Comparison of ENCODE assay signal across 14 cellular contexts in the genomic region with DNA sequence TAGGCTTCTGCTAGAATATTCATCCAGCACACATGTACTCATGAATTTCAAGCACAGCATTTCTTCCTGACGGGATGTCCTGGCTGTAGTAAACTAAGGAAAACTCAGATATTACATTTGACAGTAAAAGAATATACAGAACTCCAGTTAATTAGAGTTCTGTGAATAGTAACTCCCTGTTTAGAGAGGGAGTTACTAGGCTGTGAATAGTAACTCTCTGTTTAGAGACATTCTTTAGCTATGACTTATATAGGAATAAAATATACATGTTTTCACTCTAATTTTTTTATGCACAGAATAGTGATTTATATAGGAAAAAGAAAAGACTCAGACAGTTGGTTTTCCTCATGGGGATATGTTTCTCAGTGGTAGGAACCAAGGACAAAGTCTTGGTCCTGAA.
DNase-seq lines count a peak whose midpoint lies in the region; ATAC-seq and TF ChIP-seq lines count a peak whose summit lies in the region.
"Had no signal": no experiment of that assay in that cellular context is flagged by ENCODE, and none has a peak within 500 bp of the region (broad histone marks: within the 10 kb centered on the region; RNA-seq: fewer than 3 reads in every experiment).

No MANE protein-coding gene starts in this region.

- no peaks in the 10 kb centered on the region for H3K36me3 ChIP-seq in IMR-90 (ENCODE audit: control insufficient read depth, insufficient read depth, low read length)
- H3K36me3 ChIP-seq in stomach smooth muscle (ENCODE audit: control insufficient read depth in 2 of 2, insufficient read depth in 2 of 2, low read length in 2 of 2) = no peaks in the 10 kb centered on the region
- H3K36me3 ChIP-seq: BE2C had no signal

- no peak overlapping the region for H3K4me3 Mint-ChIP-seq in activated CD8-positive, alpha-beta T cell treated with anti-CD3 and anti-CD28 coated beads for 36 hours
- H3K4me3 Mint-ChIP-seq: CD8-positive, alpha-beta T cell had no signal

- peak overlapping the region in 1 of 2 experiments; percentile 28; a peak in 1 of 4 replicates for H4K8ac ChIP-seq in IMR-90 (ENCODE audit: low read depth in 2 of 2, low read length in 2 of 2)

- CTCF ChIA-PET in IMR-90 (lab: Yijun Ruan, JAX) = interaction anchor here (0.6 kb wide), 2 partner anchors 16 to 26 kb away, joined by 3 to 4 read pairs; no protein-coding TSS in a partner anchor
- CTCF ChIA-PET in activated CD8-positive, alpha-beta T cell treated with anti-CD3 and anti-CD28 coated beads for 36 hours (lab: Charles Lee) = no interaction called here

- H3K9me3 Mint-ChIP-seq in activated CD8-positive, alpha-beta T cell treated with anti-CD3 and anti-CD28 coated beads for 36 hours = no peaks in the 10 kb centered on the region
- H3K9me3 Mint-ChIP-seq: CD8-positive, alpha-beta T cell had no signal

- H2AFZ ChIP-seq in IMR-90 (replicated peaks; ENCODE audit: low read length, poor library complexity) = no peak overlapping the region

- H3K4me3 ChIP-seq in IMR-90 (ENCODE audit: insufficient read depth, low read depth, low read length) (no peak overlapping the region), stomach smooth muscle (ENCODE audit: low read length in 2 of 2) (no peak overlapping the region)

- no peaks in the 10 kb centered on the region for H3K36me3 Mint-ChIP-seq in activated CD8-positive, alpha-beta T cell treated with anti-CD3 and anti-CD28 coated beads for 36 hours (ENCODE audit: low read depth)
- H3K36me3 Mint-ChIP-seq: CD8-positive, alpha-beta T cell had no signal

- H3K27me3 ChIP-seq in IMR-90 (ENCODE audit: control insufficient read depth, insufficient read depth, low read length) (no peaks in the 10 kb centered on the region), stomach smooth muscle (ENCODE audit: control insufficient read depth in 1 of 2, insufficient read depth in 2 of 2, low read length in 2 of 2) (no peaks in the 10 kb centered on the region)
- H3K27me3 ChIP-seq: BE2C had no signal

- no peak overlapping the region for H3K56ac ChIP-seq in IMR-90 (ENCODE audit: extremely low read depth, insufficient read depth, low read length)

- no peak for TF ChIP-seq POLR2A in IMR-90 (IDR thresholded peaks at IDR 0.05; ENCODE audit: low read depth, low read length)

- H3K23ac ChIP-seq in IMR-90 (ENCODE audit: low read depth, low read length) = no peak overlapping the region

- in situ Hi-C loops in IMR-90 (cut with MboI; ENCODE audit: low sequenced_read_pairs) = no loop called here

- TF ChIP-seq RAD21 in IMR-90 (IDR thresholded peaks at IDR 0.05; ENCODE audit: low read length) = no peak

- no peak for TF ChIP-seq CTCF in IMR-90 (conservative IDR thresholded peaks at IDR 0.05; ENCODE audit: low read depth, low read length)
- TF ChIP-seq CTCF in activated CD8-positive, alpha-beta T cell treated with anti-CD3 and anti-CD28 coated beads for 36 hours (IDR thresholded peaks at IDR 0.05) = no peak

- dilution Hi-C loops in IMR-90 (cut with HindIII; ENCODE audit: low sequenced_read_pairs, unreplicated experiment) = no loop called here

- no peaks in the 10 kb centered on the region for H4K20me1 ChIP-seq in IMR-90 (ENCODE audit: insufficient read depth, low read length)

- H3K4ac ChIP-seq in IMR-90 (ENCODE audit: low read depth, low read length) = peak overlapping the region; percentile 84; the same call in 1 of the 2 replicates

- H3K9me3 ChIP-seq in IMR-90 (ENCODE audit: control insufficient read depth, insufficient read depth, low read length) = no peaks in the 10 kb centered on the region
- H3K9me3 ChIP-seq in stomach smooth muscle (ENCODE audit: control insufficient read depth in 2 of 2, low read length in 2 of 2) = no peaks in the 10 kb centered on the region
- H3K9me3 ChIP-seq: BE2C, Caco-2 had no signal

- no peak overlapping the region for H3K27ac Mint-ChIP-seq in activated CD8-positive, alpha-beta T cell treated with anti-CD3 and anti-CD28 coated beads for 36 hours
- H3K27ac Mint-ChIP-seq: CD8-positive, alpha-beta T cell had no signal

- no peaks in the 10 kb centered on the region for H3K4me1 Mint-ChIP-seq in activated CD8-positive, alpha-beta T cell treated with anti-CD3 and anti-CD28 coated beads for 36 hours (ENCODE audit: low read depth)

- peak overlapping the region; percentile 4; the same call in 1 of the 2 replicates for H4K5ac ChIP-seq in IMR-90 (ENCODE audit: low read depth, low read length)

- H3K27ac ChIP-seq in IMR-90 (ENCODE audit: insufficient read depth, low read length) = peak overlapping the region; percentile 24; the same call in 1 of the 2 replicates
- peak overlapping the region; percentile 19 for H3K27ac ChIP-seq in stomach smooth muscle (ENCODE audit: low read length)
- H3K27ac ChIP-seq: C4-2B had no signal

- ATAC-seq in IMR-90 (ENCODE audit: low read depth) (peak; percentile 81), GM21619 (IDR thresholded peaks at IDR 0.05; ENCODE audit: unreplicated experiment) (no peak), HG03196 (IDR thresholded peaks at IDR 0.05; ENCODE audit: unreplicated experiment) (no peak)
- no peak for ATAC-seq in activated CD8-positive, alpha-beta T cell treated with anti-CD3 and anti-CD28 coated beads for 36 hours
- ATAC-seq: CD8-positive, alpha-beta T cell; HCT116; HepG2 had no signal

- peaks cover 7% of the 10 kb centered on the region for H3K9me1 ChIP-seq in IMR-90 (ENCODE audit: insufficient read depth, low read length)

- H2BK20ac ChIP-seq in IMR-90 (ENCODE audit: low read depth, low read length) = peak overlapping the region; percentile 85

- peaks cover 17% of the 10 kb centered on the region for H3K27me3 Mint-ChIP-seq in activated CD8-positive, alpha-beta T cell treated with anti-CD3 and anti-CD28 coated beads for 36 hours

- H3K14ac ChIP-seq in IMR-90 (replicated peaks; ENCODE audit: low read depth, low read length) = peak overlapping the region; percentile 87

- H3K4me1 ChIP-seq in IMR-90 (ENCODE audit: control insufficient read depth, insufficient read depth, low read length) = peaks cover 14% of the 10 kb centered on the region
- peaks cover 7% of the 10 kb centered on the region for H3K4me1 ChIP-seq in stomach smooth muscle (ENCODE audit: control insufficient read depth, insufficient read depth, low read length)
- H3K4me1 ChIP-seq: BE2C had no signal

- peak overlapping the region; percentile 53 for H2BK120ac ChIP-seq in IMR-90 (ENCODE audit: low read depth, low read length)

- no peaks in the 10 kb centered on the region for H3K79me1 ChIP-seq in IMR-90 (ENCODE audit: low read depth in 1 of 2, low read length in 2 of 2)

- peak overlapping the region; percentile 59 for H2AK9ac ChIP-seq in IMR-90 (replicated peaks; ENCODE audit: low read depth, low read length, poor library complexity)

- no peak overlapping the region; the same call in 1 of the 2 replicates for H3K4me2 ChIP-seq in IMR-90 (ENCODE audit: low read depth, low read length)

- DNase-seq in EH (ENCODE audit: low read depth) (peak; percentile 54), IMR-90 (peak; percentile 38), foreskin melanocyte (peak; percentile 16)
- DNase-seq in activated CD8-positive, alpha-beta T cell treated with anti-CD3 and anti-CD28 coated beads for 36 hours = no peak
- DNase-seq: BE2C; Caco-2; CD8-positive, alpha-beta T cell; DND-41 had no signal

- peak overlapping the region; percentile 65 for H2BK5ac ChIP-seq in IMR-90 (ENCODE audit: low read depth, low read length, poor library complexity, severe bottlenecking)

- no TSS peak for BruUV-seq in IMR-90 (replicated peaks; lab: Mats Ljungman, UMichigan)

- H3K9ac ChIP-seq in IMR-90 (ENCODE audit: low read depth, low read length) (no peak overlapping the region), stomach smooth muscle (ENCODE audit: low read length in 2 of 2) (no peak overlapping the region)

- POLR2A ChIA-PET in IMR-90 (lab: Charles Lee; ENCODE audit: unreplicated experiment) = no interaction called here
- POLR2A ChIA-PET in activated CD8-positive, alpha-beta T cell treated with anti-CD3 and anti-CD28 coated beads for 36 hours (lab: Charles Lee) = no interaction called here

- peak overlapping the region; percentile 12; the same call in 1 of the 2 replicates for H3K18ac ChIP-seq in IMR-90 (ENCODE audit: low read depth, low read length)

- H2BK15ac ChIP-seq in IMR-90 (ENCODE audit: low read depth, low read length) = peak overlapping the region; percentile 60; the same call in 1 of the 3 replicates

- WGBS in IMR-90 (ENCODE audit: extremely low coverage in 2 of 2, insufficient read length in 1 of 2), 2 experiments = no CpG with 5 or more reads among the region's 1 CpG

- H2AK5ac ChIP-seq in IMR-90 (ENCODE audit: low read depth, low read length) = peak overlapping the region; percentile 87; the same call in 1 of the 2 replicates

- intact Hi-C loops in IMR-90 (cut with micrococcal nuclease) = no loop called here
- intact Hi-C loops in activated CD8-positive, alpha-beta T cell treated with anti-CD3 and anti-CD28 coated beads for 36 hours (cut with micrococcal nuclease) = no loop called here

- peak overlapping the region; percentile 61; the same call in 1 of the 2 replicates for H4K91ac ChIP-seq in IMR-90 (ENCODE audit: insufficient read depth, low read depth, low read length)

TF ChIP-seq in IMR-90, 13 proteins besides CTCF, POLR2A, EP300 and RAD21 (continues in another document):
- TF ChIP-seq CEBPB (IDR thresholded peaks at IDR 0.05; ENCODE audit: low read depth, low read length) (no peak), ELK1 (IDR thresholded peaks at IDR 0.05; ENCODE audit: borderline replicate concordance, low read depth, low read length) (no peak), SMC3 (IDR thresholded peaks at IDR 0.05; ENCODE audit: low read depth, low read length) (no peak), MAZ (IDR thresholded peaks at IDR 0.05; ENCODE audit: borderline replicate concordance, low read depth, low read length) (no peak), RFX5 (IDR thresholded peaks at IDR 0.05; ENCODE audit: low read depth, low read length) (no peak), RCOR1 (IDR thresholded peaks at IDR 0.05; ENCODE audit: insufficient replicate concordance, low read length) (no peak), USF2 (IDR thresholded peaks at IDR 0.05; ENCODE audit: low read depth, low read length) (no peak)
